ENCODE assay signal across 13 cellular contexts in genomic region chr10:24238527-24239247, GRCh38. TPM values are rescaled to one million over a fixed set of nuclear protein-coding genes. Genes with fewer than 3 reads are reported as not detected.
DNase-seq lines count a peak whose midpoint lies in the region; ATAC-seq and TF ChIP-seq lines count a peak whose summit lies in the region.
"Had no signal": no experiment of that assay in that cellular context is flagged by ENCODE, and none has a peak within 500 bp of the region (broad histone marks: within the 10 kb centered on the region; RNA-seq: fewer than 3 reads in every experiment).

No MANE protein-coding gene starts in this region.

- H3K9ac ChIP-seq in HUES64 (ENCODE audit: low read depth, low read length) (no peak overlapping the region), mammary epithelial cell (ENCODE audit: insufficient read depth, low read length) (peak overlapping the region; percentile 73)

- TSS peak; percentile 47 for BruUV-seq in mammary epithelial cell (replicated peaks; lab: Mats Ljungman, UMichigan)

- TF ChIP-seq CTCF in mammary epithelial cell (conservative IDR thresholded peaks at IDR 0.05 in 1 of 2, IDR thresholded peaks at IDR 0.05 in 1 of 2; ENCODE audit: extremely low read depth in 1 of 2, insufficient read depth in 1 of 2, low read depth in 1 of 2, low read length in 2 of 2) (no peak), lung (IDR thresholded peaks at IDR 0.05; ENCODE audit: control extremely low read depth, extremely low read depth) (no peak)

- H4K20me1 ChIP-seq in mammary epithelial cell (ENCODE audit: insufficient read depth, low read length), result no peaks in the 10 kb centered on the region

- peak overlapping the region; percentile 65 for H2AFZ ChIP-seq in mammary epithelial cell (ENCODE audit: low read depth, low read length)

- in situ Hi-C loops in mammary epithelial cell (cut with MboI; ENCODE audit: low sequenced_read_pairs in 2 of 2), result loop anchor here in 1 of 2 donors (25.0 kb wide), 1 partner anchor 274 kb away; no protein-coding TSS in a partner anchor

- dilution Hi-C loops in mammary epithelial cell (cut with HindIII; ENCODE audit: low sequenced_read_pairs), result no loop called here

- H3K4me3 ChIP-seq in HUES64 (ENCODE audit: low read length), result peak overlapping the region; percentile 19; the same call in 1 of the 2 replicates
- H3K4me3 ChIP-seq in mammary epithelial cell (replicated peaks in 1 of 3; ENCODE audit: insufficient read depth in 1 of 3, low read depth in 2 of 3, low read length in 3 of 3), result peak overlapping the region; percentile 53 to 60 (median 58)
- H3K4me3 ChIP-seq in lung, result no peak overlapping the region
- peak overlapping the region; percentile 9 for H3K4me3 ChIP-seq in thymus (ENCODE audit: low read length)

- CTCF ChIA-PET in mammary epithelial cell (lab: Charles Lee; ENCODE audit: low non-redundant PET), result no interaction called here

- ATAC-seq in lung (ENCODE audit: insufficient read depth, low FRiP score), result peak; percentile 32
- ATAC-seq in HG03108 (IDR thresholded peaks at IDR 0.05; ENCODE audit: unreplicated experiment), result no peak
- ATAC-seq: Panc1 had no signal

- no peaks in the 10 kb centered on the region for H3K79me2 ChIP-seq in mammary epithelial cell (ENCODE audit: insufficient read depth, low read length)

- WGBS in HUES64, result 79% methylated on average over 13 of the region's 13 CpGs
- 4% methylated on average over 13 of the region's 13 CpGs for WGBS in mammary epithelial cell (ENCODE audit: low coverage, missing lambda C conversion rate)
- WGBS in lung, 2 donors, result 31 to 35% methylated on average over 13 of the region's 13 CpGs
- WGBS in thymus, result 48% methylated on average over 13 of the region's 13 CpGs

- H3K9me3 ChIP-seq in HUES64 (ENCODE audit: insufficient read depth, low read depth, low read length), result no peaks in the 10 kb centered on the region
- no peaks in the 10 kb centered on the region for H3K9me3 ChIP-seq in mammary epithelial cell (replicated peaks; ENCODE audit: insufficient read depth, low read length)
- H3K9me3 ChIP-seq in lung (ENCODE audit: control insufficient read depth in 2 of 2, insufficient read depth in 1 of 2, low read length in 1 of 2), result no peaks in the 10 kb centered on the region
- no peaks in the 10 kb centered on the region for H3K9me3 ChIP-seq in thymus (ENCODE audit: control insufficient read depth)

- DNase-seq in mammary epithelial cell (peak; percentile 91), lung (ENCODE audit: low spot score) (peak; percentile 42), HuH-7.5 (ENCODE audit: low spot score) (no peak), head of caudate nucleus (no peak), NCI-H2227 treated with DMSO at 0.1 percent for 48 hours (lab: John Stamatoyannopoulos, UW) (no peak)
- DNase-seq: brain microvascular endothelial cell; foreskin fibroblast; NCI-H1417 treated with DMSO at 0.1 percent for 48 hours; stimulated activated naive CD4-positive, alpha-beta T cell treated with Interleukin-2 at 50 U/mL for 16 hours had no signal

- H3K4me1 ChIP-seq in HUES64 (ENCODE audit: insufficient read depth, low read length) (peaks cover 35% of the 10 kb centered on the region), mammary epithelial cell (ENCODE audit: insufficient read depth, low read length) (peaks cover 30% of the 10 kb centered on the region), lung (ENCODE audit: control insufficient read depth in 2 of 2, insufficient read depth in 2 of 2, low read length in 2 of 2) (peaks cover 3 to 29% of the 10 kb centered on the region in 2 donors), thymus (ENCODE audit: control insufficient read depth, insufficient read depth, low read length) (no peaks in the 10 kb centered on the region)

- H3K36me3 ChIP-seq in HUES64 (ENCODE audit: insufficient read depth, low read length) (no peaks in the 10 kb centered on the region), mammary epithelial cell (ENCODE audit: insufficient read depth, low read length) (no peaks in the 10 kb centered on the region), lung (ENCODE audit: control insufficient read depth in 2 of 2, insufficient read depth in 2 of 2, low read length in 2 of 2) (no peaks in the 10 kb centered on the region), thymus (ENCODE audit: control insufficient read depth, insufficient read depth) (no peaks in the 10 kb centered on the region)
- H3K36me3 ChIP-seq: brain microvascular endothelial cell had no signal

- H3K27me3 ChIP-seq in HUES64 (ENCODE audit: insufficient read depth, low read length), result no peaks in the 10 kb centered on the region
- H3K27me3 ChIP-seq in mammary epithelial cell (ENCODE audit: insufficient read depth, low read length), result no peaks in the 10 kb centered on the region
- no peaks in the 10 kb centered on the region for H3K27me3 ChIP-seq in lung (ENCODE audit: control insufficient read depth, insufficient read depth)
- no peaks in the 10 kb centered on the region for H3K27me3 ChIP-seq in thymus (ENCODE audit: control insufficient read depth, insufficient read depth)
- H3K27me3 ChIP-seq: brain microvascular endothelial cell had no signal

- peak overlapping the region; percentile 76 for H3K4me2 ChIP-seq in mammary epithelial cell (ENCODE audit: insufficient read depth, low read depth, low read length)

- H3K27ac ChIP-seq in HUES64 (ENCODE audit: low read depth, low read length), result peak overlapping the region; percentile 22; the same call in 1 of the 2 replicates
- peak overlapping the region; percentile 87 for H3K27ac ChIP-seq in mammary epithelial cell (ENCODE audit: insufficient read depth, low read depth, low read length)
- peak overlapping the region in 1 of 2 donors; percentile 67 for H3K27ac ChIP-seq in lung (ENCODE audit: low read depth in 1 of 2, low read length in 1 of 2)
- H3K27ac ChIP-seq in thymus (ENCODE audit: low read depth), result no peak overlapping the region
- H3K27ac ChIP-seq: brain microvascular endothelial cell had no signal

- intact Hi-C loops in mammary epithelial cell (cut with micrococcal nuclease), result loop anchor here (1.0 to 2.0 kb wide), 3 partner anchors 16 to 122 kb away; partner anchors contain the start of gene KIAA1217
- intact Hi-C loops in head of caudate nucleus (cut with DNase I), result no loop called here

RNA-seq across cellular contexts. Expression of gene KIAA1217, which starts 29.7 kb away (rescaled TPM):
- polyA plus RNA-seq in HUES64 (2013, experiment 1 of 2), result 8.7 TPM
- 10.1 TPM for polyA plus RNA-seq in HUES64 (2013, experiment 2 of 2)
- total RNA-seq in mammary epithelial cell, result 10 to 100 TPM; 39.3 to 47.5 TPM
- 12.3 TPM for polyA plus RNA-seq in mammary epithelial cell
- 23.6 TPM for polyA minus RNA-seq in mammary epithelial cell
- 10 to 100 TPM; 35.1 to 58.6 TPM for total RNA-seq in lung
- polyA plus RNA-seq in lung, result 10 to 100 TPM in 1 of 2 donors, 1 to 10 TPM in 1; 5.5 to 13.0 TPM
- 30.5 TPM for polyA plus RNA-seq in thymus

Comparison
In these comparisons a context has a peak if more than half of its experiments do, and no peak if none do; other contexts are left out.
1. DNase-seq: peak in mammary epithelial cell (single experiment) and lung (single experiment); none in HuH-7.5 (single experiment), head of caudate nucleus (0 of 42) and NCI-H2227 treated with DMSO at 0.1 percent for 48 hours (single experiment).